Comparison of ENCODE assay signal across 1 cellular context in the genomic region with DNA sequence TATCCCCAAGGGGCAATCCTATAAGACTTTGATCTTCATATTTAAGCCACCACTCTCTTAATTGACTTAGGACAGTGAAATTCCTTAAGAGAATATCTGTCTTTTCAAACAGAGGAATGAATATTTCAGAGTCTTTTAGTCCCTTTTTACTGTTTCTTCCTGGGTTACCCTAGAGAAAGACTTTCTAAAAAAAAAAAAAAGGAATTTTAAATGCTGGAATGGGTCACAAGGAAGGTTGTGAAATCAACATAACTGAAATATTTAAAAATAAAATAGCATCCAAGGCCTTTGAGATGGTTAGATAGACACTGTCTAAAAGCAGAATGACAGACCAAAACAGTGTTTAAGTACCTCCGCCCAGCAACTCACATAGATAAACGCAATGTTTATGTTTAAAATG.
TF ChIP-seq lines count a peak whose summit lies in the region.

No MANE protein-coding gene starts in this region.

TF ChIP-seq in A549, 52 proteins besides CTCF, POLR2A, EP300 and RAD21:
- TF ChIP-seq, protein P1, sequence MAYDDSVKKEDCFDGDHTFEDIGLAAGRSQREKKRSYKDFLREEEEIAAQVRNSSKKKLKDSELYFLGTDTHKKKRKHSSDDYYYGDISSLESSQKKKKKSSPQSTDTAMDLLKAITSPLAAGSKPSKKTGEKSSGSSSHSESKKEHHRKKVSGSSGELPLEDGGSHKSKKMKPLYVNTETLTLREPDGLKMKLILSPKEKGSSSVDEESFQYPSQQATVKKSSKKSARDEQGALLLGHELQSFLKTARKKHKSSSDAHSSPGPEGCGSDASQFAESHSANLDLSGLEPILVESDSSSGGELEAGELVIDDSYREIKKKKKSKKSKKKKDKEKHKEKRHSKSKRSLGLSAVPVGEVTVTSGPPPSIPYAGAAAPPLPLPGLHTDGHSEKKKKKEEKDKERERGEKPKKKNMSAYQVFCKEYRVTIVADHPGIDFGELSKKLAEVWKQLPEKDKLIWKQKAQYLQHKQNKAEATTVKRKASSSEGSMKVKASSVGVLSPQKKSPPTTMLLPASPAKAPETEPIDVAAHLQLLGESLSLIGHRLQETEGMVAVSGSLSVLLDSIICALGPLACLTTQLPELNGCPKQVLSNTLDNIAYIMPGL (CRISPR knock-in tag; IDR thresholded peaks at IDR 0.05; ENCODE audit: borderline replicate concordance) = no peak
- TF ChIP-seq HOXB13 (CRISPR knock-in tag; IDR thresholded peaks at IDR 0.05; ENCODE audit: low read depth) (no peak), ZSCAN20 (CRISPR knock-in tag; IDR thresholded peaks at IDR 0.05) (no peak), EHMT2 (IDR thresholded peaks at IDR 0.05; ENCODE audit: low read depth) (no peak), FOSB (CRISPR knock-in tag; IDR thresholded peaks at IDR 0.05) (no peak), KDM5A (IDR thresholded peaks at IDR 0.05) (no peak), NFE2L2 (conservative IDR thresholded peaks at IDR 0.05; ENCODE audit: low read length) (no peak), JUNB (IDR thresholded peaks at IDR 0.05) (no peak), ZC3H11A (IDR thresholded peaks at IDR 0.05) (no peak), GATA3 (IDR thresholded peaks at IDR 0.05; ENCODE audit: borderline replicate concordance) (no peak), CHD4 (IDR thresholded peaks at IDR 0.05; ENCODE audit: borderline replicate concordance) (no peak), HEYL (CRISPR knock-in tag; IDR thresholded peaks at IDR 0.05) (no peak), PHF8 (IDR thresholded peaks at IDR 0.05; ENCODE audit: borderline replicate concordance, low read depth) (no peak), FOSL2 (IDR thresholded peaks at IDR 0.05) (no peak), FOSL2 (CRISPR knock-in tag; IDR thresholded peaks at IDR 0.05) (no peak), CBX8 (IDR thresholded peaks at IDR 0.05) (no peak)
- TF ChIP-seq, protein P2, sequence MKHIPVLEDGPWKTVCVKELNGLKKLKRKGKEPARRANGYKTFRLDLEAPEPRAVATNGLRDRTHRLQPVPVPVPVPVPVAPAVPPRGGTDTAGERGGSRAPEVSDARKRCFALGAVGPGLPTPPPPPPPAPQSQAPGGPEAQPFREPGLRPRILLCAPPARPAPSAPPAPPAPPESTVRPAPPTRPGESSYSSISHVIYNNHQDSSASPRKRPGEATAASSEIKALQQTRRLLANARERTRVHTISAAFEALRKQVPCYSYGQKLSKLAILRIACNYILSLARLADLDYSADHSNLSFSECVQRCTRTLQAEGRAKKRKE (CRISPR knock-in tag; IDR thresholded peaks at IDR 0.05; ENCODE audit: low read depth) = no peak
- TF ChIP-seq, protein P3, sequence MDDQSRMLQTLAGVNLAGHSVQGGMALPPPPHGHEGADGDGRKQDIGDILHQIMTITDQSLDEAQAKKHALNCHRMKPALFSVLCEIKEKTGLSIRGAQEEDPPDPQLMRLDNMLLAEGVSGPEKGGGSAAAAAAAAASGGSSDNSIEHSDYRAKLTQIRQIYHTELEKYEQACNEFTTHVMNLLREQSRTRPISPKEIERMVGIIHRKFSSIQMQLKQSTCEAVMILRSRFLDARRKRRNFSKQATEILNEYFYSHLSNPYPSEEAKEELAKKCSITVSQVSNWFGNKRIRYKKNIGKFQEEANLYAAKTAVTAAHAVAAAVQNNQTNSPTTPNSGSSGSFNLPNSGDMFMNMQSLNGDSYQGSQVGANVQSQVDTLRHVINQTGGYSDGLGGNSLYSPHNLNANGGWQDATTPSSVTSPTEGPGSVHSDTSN (IDR thresholded peaks at IDR 0.05) = no peak
